In the genomic region with DNA sequence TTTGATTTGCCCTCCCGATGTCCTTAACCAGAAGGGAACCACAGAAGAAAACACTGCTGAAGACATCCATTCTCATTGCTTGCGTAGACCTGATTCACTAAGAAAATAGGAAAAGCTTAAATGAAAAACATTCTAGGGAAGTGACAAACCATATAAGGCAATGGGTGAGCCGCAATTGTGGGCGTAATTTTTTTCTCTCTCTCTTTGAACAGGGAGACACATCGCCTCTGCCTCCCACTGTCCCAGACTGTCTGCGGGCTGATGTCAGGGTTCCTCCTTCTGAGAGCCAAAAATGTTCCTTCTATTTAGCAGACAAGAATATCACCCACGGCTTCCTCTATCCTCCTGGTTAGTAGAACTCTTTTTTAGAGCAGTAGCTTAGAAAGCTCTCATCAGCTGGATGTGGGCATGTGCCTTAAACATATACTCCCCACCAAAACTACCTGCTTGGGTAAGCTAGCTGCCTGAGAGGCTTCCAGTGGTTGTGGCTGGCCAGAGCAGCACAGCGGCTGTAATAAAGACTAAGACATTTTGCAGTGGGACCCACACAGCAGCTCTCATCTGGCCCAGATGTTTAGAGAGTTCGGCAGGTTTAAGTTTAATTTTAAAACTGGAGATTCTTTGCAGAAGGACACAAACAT, we compare ENCODE assay signal across 12 cellular contexts.
DNase-seq lines count a peak whose midpoint lies in the region; ATAC-seq and TF ChIP-seq lines count a peak whose summit lies in the region.
"Had no signal": no experiment of that assay in that cellular context is flagged by ENCODE, and none has a peak within 500 bp of the region (broad histone marks: within the 10 kb centered on the region; RNA-seq: fewer than 3 reads in every experiment).

No MANE protein-coding gene starts in this region.

- no peak for ATAC-seq in HG03520 (IDR thresholded peaks at IDR 0.05; ENCODE audit: unreplicated experiment)
- ATAC-seq: activated CD8-positive, alpha-beta T cell treated with anti-CD3 and anti-CD28 coated beads, Interleukin-2, amount 10 ng/mL, durations not matched to agents 7 days and 5 days had no signal

- TF ChIP-seq CTCF in fibroblast of pulmonary artery (IDR thresholded peaks at IDR 0.05; ENCODE audit: low read length, missing control alignments): no peak

- DNase-seq in GM04503 (ENCODE audit: low read depth) (peak; percentile 44), T1000 (lab: John Stamatoyannopoulos, UW) (peak; percentile 5), fibroblast of pulmonary artery (ENCODE audit: low read depth) (peak; percentile 46), putamen (ENCODE audit: low spot score) (peak; percentile 75), NCI-H1417 treated with DMSO at 0.1 percent for 48 hours (lab: John Stamatoyannopoulos, UW) (no peak), germinal center (ENCODE audit: low spot score) (no peak), activated gamma-delta T cell (lab: John Stamatoyannopoulos, UW) (no peak)
- DNase-seq: activated CD8-positive, alpha-beta T cell treated with anti-CD3 and anti-CD28 coated beads, Interleukin-2, amount 10 ng/mL, durations not matched to agents 7 days and 5 days; stimulated activated CD4-positive, alpha-beta T cell treated with anti-CD3 and anti-CD28 coated beads, Interleukin-2, amount 100 ng/mL, for 24 hours; SW 1271 had no signal

- H3K4me3 ChIP-seq in fibroblast of pulmonary artery (replicated peaks; ENCODE audit: low read depth, low read length): no peak overlapping the region
- H3K4me3 ChIP-seq: suprapubic skin had no signal

Comparison
In these comparisons a context has a peak if more than half of its experiments do, and no peak if none do; other contexts are left out.
1. DNase-seq: peak in GM04503 (single experiment), T1000 (single experiment), fibroblast of pulmonary artery (single experiment) and putamen (single experiment); none in NCI-H1417 treated with DMSO at 0.1 percent for 48 hours (single experiment), germinal center (single experiment) and activated gamma-delta T cell (single experiment).